1 cellular context compared by ENCODE assay signal in the genomic region with DNA sequence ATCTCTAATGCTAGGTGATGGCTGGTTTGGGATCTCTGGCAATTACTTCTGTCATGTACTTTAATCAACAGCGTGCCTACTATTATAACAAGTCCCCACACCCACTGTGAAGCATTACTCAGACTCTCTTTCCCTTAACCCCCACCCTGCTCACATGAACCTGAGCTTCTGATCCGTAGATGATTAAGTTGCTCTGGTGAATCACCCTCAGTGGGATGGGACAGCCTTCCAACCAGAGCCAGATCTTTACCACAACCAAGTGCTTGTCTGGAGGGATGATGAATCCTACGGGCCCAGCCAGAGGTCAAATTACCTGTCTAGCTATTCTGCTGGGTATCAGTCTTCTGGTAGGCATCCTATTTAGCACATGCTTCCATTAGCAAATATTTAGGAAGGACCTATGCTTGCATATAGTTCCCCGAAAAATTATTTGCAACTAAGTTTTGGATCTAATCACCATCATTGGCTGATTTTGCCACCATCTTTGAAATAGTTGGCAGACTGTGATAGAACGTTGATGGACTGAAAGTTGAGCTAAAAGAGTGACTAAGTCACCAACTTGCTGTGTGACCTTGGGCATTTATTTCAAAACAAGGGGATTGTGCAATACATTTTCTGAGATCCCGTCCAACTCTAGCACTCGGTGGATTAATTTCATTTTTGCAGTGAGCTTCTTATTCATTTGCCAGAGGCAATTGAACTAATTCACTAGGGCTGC. TPM values are rescaled to one million over a fixed set of nuclear protein-coding genes. Genes with fewer than 3 reads are reported as not detected.
"Had no signal": no experiment of that assay in that cellular context is flagged by ENCODE, and none has a peak within 500 bp of the region (broad histone marks: within the 10 kb centered on the region; RNA-seq: fewer than 3 reads in every experiment).

No MANE protein-coding gene starts in this region.

RNA-seq across cellular contexts. Expression of a gene that starts 26.7 kb away (rescaled TPM):
- total RNA-seq: ascending aorta had no signal
